In genomic region chr9:38226491-38226951, GRCh38 we compare ENCODE assay signal across 1 cellular context.
TF ChIP-seq lines count a peak whose summit lies in the region.

No MANE protein-coding gene starts in this region.

TF ChIP-seq in H1, 55 proteins besides CTCF, POLR2A, EP300 and RAD21:
- TF ChIP-seq JUN (IDR thresholded peaks at IDR 0.05; ENCODE audit: low read depth, low read length) (no peak), ATF3 (IDR thresholded peaks at IDR 0.05; ENCODE audit: insufficient read depth, low read depth, low read length) (no peak), RXRA (IDR thresholded peaks at IDR 0.05; ENCODE audit: insufficient read depth, low read depth, low read length) (no peak), EZH2 (IDR thresholded peaks at IDR 0.05; ENCODE audit: low read depth, low read length, severe bottlenecking) (no peak), SAP30 (IDR thresholded peaks at IDR 0.05; ENCODE audit: insufficient read depth, insufficient replicate concordance, low read length) (no peak), RBBP5 (IDR thresholded peaks at IDR 0.05; ENCODE audit: borderline replicate concordance, low read depth, low read length) (no peak)
TF ChIP-seq in H1: peak in this region for 0.
